1 cellular context compared by ENCODE assay signal in genomic region chr22:17638432-17639237, GRCh38.
TF ChIP-seq lines count a peak whose summit lies in the region.

Gene BCL2L13 (plus strand): TSS chr22:17638757. CDS start chr22:17655712, 16,955 bp downstream.

TF ChIP-seq in HepG2, 621 proteins besides CTCF, POLR2A, EP300 and RAD21 (continued from another document and continues in another):
- TF ChIP-seq U2AF2 (IDR thresholded peaks at IDR 0.05; ENCODE audit: low read depth, low read length) (no peak; the same call in 1 of the 2 replicates), CENPX (CRISPR knock-in tag; IDR thresholded peaks at IDR 0.05) (no peak), FOXP4 (CRISPR knock-in tag; IDR thresholded peaks at IDR 0.05) (peak; percentile 60; the same call in 1 of the 2 replicates), ZNF431 (CRISPR knock-in tag; IDR thresholded peaks at IDR 0.05; ENCODE audit: borderline replicate concordance, low read depth) (no peak), HDAC6 (IDR thresholded peaks at IDR 0.05; ENCODE audit: low read depth, low read length) (no peak), EEA1 (CRISPR knock-in tag; IDR thresholded peaks at IDR 0.05; ENCODE audit: borderline replicate concordance) (no peak), CERS6 (CRISPR knock-in tag; IDR thresholded peaks at IDR 0.05) (no peak), ZNF567 (CRISPR knock-in tag; IDR thresholded peaks at IDR 0.05; ENCODE audit: borderline replicate concordance) (peak; percentile 42; the same call in 1 of the 2 replicates), CAMTA2 (CRISPR knock-in tag; IDR thresholded peaks at IDR 0.05; ENCODE audit: borderline replicate concordance) (no peak), PHB2 (IDR thresholded peaks at IDR 0.05; ENCODE audit: partially characterized antibody) (no peak), ZNF335 (CRISPR knock-in tag; IDR thresholded peaks at IDR 0.05) (peak; percentile 50; the same call in 1 of the 2 replicates), ZNF609 (CRISPR knock-in tag; IDR thresholded peaks at IDR 0.05; ENCODE audit: borderline replicate concordance) (no peak), EZH2 (conservative IDR thresholded peaks at IDR 0.05; ENCODE audit: low read depth, low read length) (no peak), CBX5 (CRISPR knock-in tag; IDR thresholded peaks at IDR 0.05; ENCODE audit: borderline replicate concordance) (no peak; the same call in 1 of the 2 replicates), ATM (IDR thresholded peaks at IDR 0.05; ENCODE audit: borderline replicate concordance) (no peak), ZNF773 (CRISPR knock-in tag; IDR thresholded peaks at IDR 0.05; ENCODE audit: borderline replicate concordance) (no peak), U2AF1 (optimal IDR thresholded peaks at IDR 0.05; ENCODE audit: low read depth, low read length) (no peak), KMT2B (CRISPR knock-in tag; IDR thresholded peaks at IDR 0.05) (peak; percentile 76; the same call in 1 of the 2 replicates), JUNB (CRISPR knock-in tag; IDR thresholded peaks at IDR 0.05; ENCODE audit: borderline replicate concordance) (no peak), ZNF644 (CRISPR knock-in tag; IDR thresholded peaks at IDR 0.05; ENCODE audit: low read depth) (no peak), YEATS4 (CRISPR knock-in tag; IDR thresholded peaks at IDR 0.05; ENCODE audit: borderline replicate concordance) (peak; percentile 70), TBL1XR1 (IDR thresholded peaks at IDR 0.05; ENCODE audit: borderline replicate concordance, low read length, partially characterized antibody) (no peak), SMYD3 (CRISPR knock-in tag; IDR thresholded peaks at IDR 0.05) (no peak; the same call in 1 of the 2 replicates), NKX3-1 (CRISPR knock-in tag; IDR thresholded peaks at IDR 0.05) (0 out of 2 replicates have a peak, but pooled peaks have one; percentile 25), CEBPB (IDR thresholded peaks at IDR 0.05; ENCODE audit: borderline replicate concordance, low read depth, low read length) (no peak), PHF21A (CRISPR knock-in tag; IDR thresholded peaks at IDR 0.05) (peak; percentile 41; the same call in 1 of the 2 replicates), KMT2A (CRISPR knock-in tag; IDR thresholded peaks at IDR 0.05) (peak; percentile 75; the same call in 1 of the 2 replicates), NONO (IDR thresholded peaks at IDR 0.05) (no peak), NONO (CRISPR knock-in tag; conservative IDR thresholded peaks at IDR 0.05) (peak; percentile 42; the same call in 1 of the 2 replicates), TSC22D2 (CRISPR knock-in tag; IDR thresholded peaks at IDR 0.05; ENCODE audit: borderline replicate concordance) (no peak), ZNF232 (CRISPR knock-in tag; IDR thresholded peaks at IDR 0.05; ENCODE audit: borderline replicate concordance) (0 out of 2 replicates have a peak, but pooled peaks have one; percentile 63), HMG20A (CRISPR knock-in tag; IDR thresholded peaks at IDR 0.05; ENCODE audit: borderline replicate concordance) (no peak), ZNF589 (CRISPR knock-in tag; conservative IDR thresholded peaks at IDR 0.05) (no peak), SNAPC2 (CRISPR knock-in tag; IDR thresholded peaks at IDR 0.05) (no peak), SPEN (CRISPR knock-in tag; IDR thresholded peaks at IDR 0.05; ENCODE audit: low read depth) (peak; percentile 56), TOE1 (CRISPR knock-in tag; IDR thresholded peaks at IDR 0.05) (no peak), RERE (CRISPR knock-in tag; IDR thresholded peaks at IDR 0.05; ENCODE audit: low read depth) (no peak; the same call in 1 of the 2 replicates), ZNF761 (CRISPR knock-in tag; conservative IDR thresholded peaks at IDR 0.05) (0 out of 2 replicates have a peak, but pooled peaks have one; percentile 64), MXD1 (CRISPR knock-in tag; IDR thresholded peaks at IDR 0.05) (no peak; the same call in 1 of the 2 replicates), ZSCAN9 (CRISPR knock-in tag; IDR thresholded peaks at IDR 0.05; ENCODE audit: borderline replicate concordance) (peak; percentile 23)
- TF ChIP-seq, protein P1, sequence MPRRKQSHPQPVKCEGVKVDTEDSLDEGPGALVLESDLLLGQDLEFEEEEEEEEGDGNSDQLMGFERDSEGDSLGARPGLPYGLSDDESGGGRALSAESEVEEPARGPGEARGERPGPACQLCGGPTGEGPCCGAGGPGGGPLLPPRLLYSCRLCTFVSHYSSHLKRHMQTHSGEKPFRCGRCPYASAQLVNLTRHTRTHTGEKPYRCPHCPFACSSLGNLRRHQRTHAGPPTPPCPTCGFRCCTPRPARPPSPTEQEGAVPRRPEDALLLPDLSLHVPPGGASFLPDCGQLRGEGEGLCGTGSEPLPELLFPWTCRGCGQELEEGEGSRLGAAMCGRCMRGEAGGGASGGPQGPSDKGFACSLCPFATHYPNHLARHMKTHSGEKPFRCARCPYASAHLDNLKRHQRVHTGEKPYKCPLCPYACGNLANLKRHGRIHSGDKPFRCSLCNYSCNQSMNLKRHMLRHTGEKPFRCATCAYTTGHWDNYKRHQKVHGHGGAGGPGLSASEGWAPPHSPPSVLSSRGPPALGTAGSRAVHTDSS (CRISPR knock-in tag; conservative IDR thresholded peaks at IDR 0.05): no peak
- TF ChIP-seq, protein P2, sequence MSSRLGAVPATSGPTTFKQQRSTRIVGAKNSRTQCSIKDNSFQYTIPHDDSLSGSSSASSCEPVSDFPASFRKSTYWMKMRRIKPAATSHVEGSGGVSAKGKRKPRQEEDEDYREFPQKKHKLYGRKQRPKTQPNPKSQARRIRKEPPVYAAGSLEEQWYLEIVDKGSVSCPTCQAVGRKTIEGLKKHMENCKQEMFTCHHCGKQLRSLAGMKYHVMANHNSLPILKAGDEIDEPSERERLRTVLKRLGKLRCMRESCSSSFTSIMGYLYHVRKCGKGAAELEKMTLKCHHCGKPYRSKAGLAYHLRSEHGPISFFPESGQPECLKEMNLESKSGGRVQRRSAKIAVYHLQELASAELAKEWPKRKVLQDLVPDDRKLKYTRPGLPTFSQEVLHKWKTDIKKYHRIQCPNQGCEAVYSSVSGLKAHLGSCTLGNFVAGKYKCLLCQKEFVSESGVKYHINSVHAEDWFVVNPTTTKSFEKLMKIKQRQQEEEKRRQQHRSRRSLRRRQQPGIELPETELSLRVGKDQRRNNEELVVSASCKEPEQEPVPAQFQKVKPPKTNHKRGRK (CRISPR knock-in tag; IDR thresholded peaks at IDR 0.05): 0 out of 2 replicates have a peak, but pooled peaks have one; percentile 54
- TF ChIP-seq, protein P3, sequence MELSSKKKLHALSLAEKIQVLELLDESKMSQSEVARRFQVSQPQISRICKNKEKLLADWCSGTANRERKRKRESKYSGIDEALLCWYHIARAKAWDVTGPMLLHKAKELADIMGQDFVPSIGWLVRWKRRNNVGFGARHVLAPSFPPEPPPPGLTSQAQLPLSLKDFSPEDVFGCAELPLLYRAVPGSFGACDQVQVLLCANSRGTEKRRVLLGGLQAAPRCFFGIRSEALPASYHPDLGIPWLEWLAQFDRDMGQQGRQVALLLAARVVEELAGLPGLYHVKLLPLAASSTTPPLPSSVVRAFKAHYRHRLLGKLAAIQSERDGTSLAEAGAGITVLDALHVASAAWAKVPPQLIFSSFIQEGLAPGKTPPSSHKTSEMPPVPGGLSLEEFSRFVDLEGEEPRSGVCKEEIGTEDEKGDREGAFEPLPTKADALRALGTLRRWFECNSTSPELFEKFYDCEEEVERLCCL (CRISPR knock-in tag; IDR thresholded peaks at IDR 0.05; ENCODE audit: borderline replicate concordance): no peak
- TF ChIP-seq, protein P4, sequence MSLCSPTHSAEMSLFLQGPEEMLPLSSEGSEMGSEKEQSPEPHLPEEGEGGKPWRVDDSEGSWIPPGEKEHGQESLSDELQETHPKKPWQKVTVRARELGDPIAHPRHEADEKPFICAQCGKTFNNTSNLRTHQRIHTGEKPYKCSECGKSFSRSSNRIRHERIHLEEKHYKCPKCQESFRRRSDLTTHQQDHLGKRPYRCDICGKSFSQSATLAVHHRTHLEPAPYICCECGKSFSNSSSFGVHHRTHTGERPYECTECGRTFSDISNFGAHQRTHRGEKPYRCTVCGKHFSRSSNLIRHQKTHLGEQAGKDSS (CRISPR knock-in tag; IDR thresholded peaks at IDR 0.05; ENCODE audit: borderline replicate concordance, low read depth): peak; percentile 20; the same call in 1 of the 2 replicates
